In genomic region chr12:131854861-131855476, GRCh38 we compare ENCODE assay signal across 18 cellular contexts. TPM values are rescaled to one million over a fixed set of nuclear protein-coding genes. Genes with fewer than 3 reads are reported as not detected.
A peak's percentile ranks its signal among the peaks of the same experiment; 100 is the strongest.
DNase-seq lines count a peak whose midpoint lies in the region; ATAC-seq and TF ChIP-seq lines count a peak whose summit lies in the region.
"Had no signal": no experiment of that assay in that cellular context is flagged by ENCODE, and none has a peak within 500 bp of the region (broad histone marks: within the 10 kb centered on the region; RNA-seq: fewer than 3 reads in every experiment).

No MANE protein-coding gene starts in this region.

- no peak overlapping the region for H3K4me3 Mint-ChIP-seq in WTC11
- H3K4me3 Mint-ChIP-seq: CD4-positive, alpha-beta T cell had no signal

- CTCF ChIA-PET in HCT116 (lab: Charles Lee) = no interaction called here
- CTCF ChIA-PET in WTC11 (lab: Charles Lee) = no interaction called here

- H3K4me1 ChIP-seq in BLaER1 = peaks cover 66% of the 10 kb centered on the region
- no peaks in the 10 kb centered on the region; a peak in 1 of 4 replicates for H3K4me1 ChIP-seq in HCT116 (ENCODE audit: control insufficient read depth in 1 of 2, insufficient read depth in 2 of 2, low read length in 2 of 2)
- peaks cover 6% of the 10 kb centered on the region for H3K4me1 ChIP-seq in osteoblast (ENCODE audit: insufficient read depth, low read length)
- H3K4me1 ChIP-seq in adrenal gland (replicated peaks in 1 of 2) = peaks cover 0 to 7% of the 10 kb centered on the region in 2 donors

- TF ChIP-seq POLR2A in HCT116 (IDR thresholded peaks at IDR 0.05; ENCODE audit: borderline replicate concordance, extremely low read depth, insufficient read depth, insufficient read length) = no peak
- no peak for TF ChIP-seq POLR2A in adrenal gland (IDR thresholded peaks at IDR 0.05)

- RAD21 ChIA-PET in HCT116 (lab: Charles Lee; ENCODE audit: low non-redundant PET in 1 of 2, low total read pairs in 2 of 2, uncharacterized antibody in 2 of 2, unreplicated experiment in 2 of 2) = no interaction called here

- H3K4me3 ChIP-seq in BLaER1 (no peak overlapping the region), HCT116 (replicated peaks in 1 of 2; ENCODE audit: low read depth in 1 of 2, low read length in 2 of 2) (no peak overlapping the region), osteoblast (ENCODE audit: insufficient read depth, low read length) (no peak overlapping the region), adrenal gland (no peak overlapping the region)
- H3K4me3 ChIP-seq: GM12878 had no signal

- TF ChIP-seq CTCF in HCT116 (IDR thresholded peaks at IDR 0.05 in 2 of 3, conservative IDR thresholded peaks at IDR 0.05 in 1 of 3; ENCODE audit: borderline replicate concordance in 1 of 3, insufficient read depth in 1 of 3, low read depth in 2 of 3, low read length in 2 of 3) (no peak), WTC11 (IDR thresholded peaks at IDR 0.05) (no peak), osteoblast (IDR thresholded peaks at IDR 0.05; ENCODE audit: extremely low read depth, low read depth, low read length) (no peak), adrenal gland (IDR thresholded peaks at IDR 0.05) (no peak)

- POLR2A ChIA-PET in HCT116 (lab: Charles Lee) (no interaction called here), WTC11 (lab: Charles Lee) (no interaction called here)

- no peaks in the 10 kb centered on the region for H3K36me3 Mint-ChIP-seq in WTC11

- DNase-seq in HCT116 (ENCODE audit: low read depth, low spot score) (no peak), WTC11 (ENCODE audit: low spot score) (no peak), osteoblast (ENCODE audit: insufficient read length, low spot score, missing footprints) (peak; percentile 81), adrenal gland (no peak), CD1c-positive myeloid dendritic cell (ENCODE audit: extremely low spot score) (no peak), NCI-H1105 (lab: John Stamatoyannopoulos, UW) (no peak)
- DNase-seq: CD4-positive, alpha-beta T cell; EL; HCEC 1CT; IMR-90; Karpas-422; NCI-H1105 treated with DMSO at 0.1 percent for 48 hours; NCI-H1694; T-helper 2 cell had no signal

- peaks cover 13% of the 10 kb centered on the region for H3K27me3 Mint-ChIP-seq in WTC11 (ENCODE audit: low read depth)

- H3K36me3 ChIP-seq in BLaER1 (0 out of 2 replicates have a peak, but pooled peaks cover 4% of the 10 kb centered on the region), HCT116 (ENCODE audit: control insufficient read depth in 1 of 2, insufficient read depth in 2 of 2, low read length in 2 of 2) (no peaks in the 10 kb centered on the region), osteoblast (ENCODE audit: insufficient read depth, low read length) (no peaks in the 10 kb centered on the region), adrenal gland (replicated peaks in 1 of 2) (no peaks in the 10 kb centered on the region)

- no peak overlapping the region for H3K27ac Mint-ChIP-seq in WTC11
- H3K27ac Mint-ChIP-seq: CD4-positive, alpha-beta T cell had no signal

- BruUV-seq in HCT116 (replicated peaks; lab: Mats Ljungman, UMichigan) = TSS peak; percentile 27

- TF ChIP-seq RAD21 in HCT116 (IDR thresholded peaks at IDR 0.05; ENCODE audit: low read depth) = no peak

- H3K9me3 ChIP-seq in BLaER1 = no peaks in the 10 kb centered on the region
- no peaks in the 10 kb centered on the region for H3K9me3 ChIP-seq in HCT116 (ENCODE audit: control insufficient read depth in 1 of 2, insufficient read depth in 1 of 2, low read depth in 1 of 2, low read length in 2 of 2)
- no peaks in the 10 kb centered on the region for H3K9me3 ChIP-seq in osteoblast (ENCODE audit: low read depth, low read length)
- no peaks in the 10 kb centered on the region for H3K9me3 ChIP-seq in adrenal gland (replicated peaks in 1 of 3)
- H3K9me3 ChIP-seq: Caco-2 had no signal

- intact Hi-C loops in HCT116 (cut with micrococcal nuclease) (no loop called here), adrenal gland (cut with DNase I) (loop anchor here in 1 of 2 donors (5.0 to 10.0 kb wide), 2 partner anchors 90 to 147 kb away; partner anchors contain the start of gene EP400)

- no peaks in the 10 kb centered on the region for H3K9me2 ChIP-seq in HCT116 (ENCODE audit: insufficient read depth)

- no peaks in the 10 kb centered on the region for H3K79me2 ChIP-seq in HCT116 (ENCODE audit: insufficient read depth, low read length)
- no peaks in the 10 kb centered on the region for H3K79me2 ChIP-seq in osteoblast (ENCODE audit: insufficient read depth, low read length)

- H3K9me3 Mint-ChIP-seq in WTC11 = no peaks in the 10 kb centered on the region
- H3K9me3 Mint-ChIP-seq: CD4-positive, alpha-beta T cell had no signal

- no peak overlapping the region for H3K9ac ChIP-seq in BLaER1
- no peak overlapping the region for H3K9ac ChIP-seq in HCT116 (ENCODE audit: low read length)

- H4K20me1 ChIP-seq in BLaER1 = peaks cover 13% of the 10 kb centered on the region
- no peaks in the 10 kb centered on the region for H4K20me1 ChIP-seq in HCT116 (ENCODE audit: insufficient read depth)
- H4K20me1 ChIP-seq in osteoblast (ENCODE audit: insufficient read depth, low read length) = no peaks in the 10 kb centered on the region

- H2AFZ ChIP-seq in HCT116 (ENCODE audit: low read depth, low read length, poor library complexity, severe bottlenecking) = no peak overlapping the region
- H2AFZ ChIP-seq in osteoblast (ENCODE audit: low read length) = no peak overlapping the region

- H3K4me2 ChIP-seq in BLaER1 (peak overlapping the region; percentile 93; the same call in 1 of the 2 replicates), HCT116 (ENCODE audit: low read length) (no peak overlapping the region), osteoblast (ENCODE audit: insufficient read depth, low read length) (no peak overlapping the region)

- 71 to 86% (median 81%) methylated on average over 9 to 16 of the region's 16 CpGs for WGBS in adrenal gland, 4 donors

- H3K27ac ChIP-seq in BLaER1 (no peak overlapping the region), HCT116 (ENCODE audit: low read depth, low read length) (no peak overlapping the region), osteoblast (ENCODE audit: low read depth, low read length) (no peak overlapping the region), adrenal gland (no peak overlapping the region)

- H3K4me1 Mint-ChIP-seq in WTC11 = peaks cover 14% of the 10 kb centered on the region

- ATAC-seq in HCT116 = no peak
- ATAC-seq in WTC11 = no peak
- ATAC-seq: GM12878 had no signal

- H3K27me3 ChIP-seq in BLaER1 (0 out of 2 replicates have a peak, but pooled peaks cover 3% of the 10 kb centered on the region), HCT116 (ENCODE audit: insufficient read depth, low read length) (no peaks in the 10 kb centered on the region), osteoblast (ENCODE audit: insufficient read depth, low read length) (peaks cover 8% of the 10 kb centered on the region), adrenal gland (no peaks in the 10 kb centered on the region)

TF ChIP-seq in HCT116, 20 proteins besides CTCF, POLR2A, EP300 and RAD21:
- TF ChIP-seq ATF3 (IDR thresholded peaks at IDR 0.05) (no peak), ZFX (IDR thresholded peaks at IDR 0.05) (no peak)

TF ChIP-seq in WTC11, 78 proteins besides CTCF, POLR2A, EP300 and RAD21:
- TF ChIP-seq USF1 (CRISPR knock-in tag; IDR thresholded peaks at IDR 0.05) = no peak
- TF ChIP-seq ZNF263 (CRISPR knock-in tag; IDR thresholded peaks at IDR 0.05; ENCODE audit: low read depth) = no peak
- no peak for TF ChIP-seq PRRX2 (CRISPR knock-in tag; IDR thresholded peaks at IDR 0.05)
- peak; percentile 94 for TF ChIP-seq ZNF121 (CRISPR knock-in tag; IDR thresholded peaks at IDR 0.05)
- no peak for TF ChIP-seq KAT7 (CRISPR knock-in tag; IDR thresholded peaks at IDR 0.05; ENCODE audit: borderline replicate concordance)
- TF ChIP-seq ZNF317 (CRISPR knock-in tag; IDR thresholded peaks at IDR 0.05; ENCODE audit: borderline replicate concordance, low read depth) = no peak
- no peak for TF ChIP-seq TEAD4 (CRISPR knock-in tag; IDR thresholded peaks at IDR 0.05)
- no peak for TF ChIP-seq SMAD4 (CRISPR knock-in tag; IDR thresholded peaks at IDR 0.05)

RNA-seq across cellular contexts. Expression of gene MMP17, which starts 26.8 kb away (rescaled TPM):
- 14.3 TPM for total RNA-seq in HCT116 (2021; ENCODE audit: unreplicated experiment)
- polyA plus RNA-seq in HCT116 (2012) = 14.5 and 16.0 TPM in 2 replicates
- total RNA-seq in WTC11 (2021) = 58.8 to 67.1 TPM (median 62.1 TPM) in 3 replicates
- 10.5 and 11.2 TPM in 2 replicates for total RNA-seq in osteoblast
- 1 to 10 TPM in 4 of 8 donors, under 1 TPM in 3, not detected in 1; 0.32 to 3.9 (median 1.1) TPM for total RNA-seq in adrenal gland
- 10 to 100 TPM in 1 of 3 donors, 1 to 10 TPM in 1, under 1 TPM in 1; 0.46 to 16.5 (median 5.7) TPM for polyA plus RNA-seq in adrenal gland
- total RNA-seq: HT-29 had no signal

RNA-seq across cellular contexts. Expression of gene ULK1, which starts 39.5 kb away (rescaled TPM):
- 34.2 TPM for total RNA-seq in HCT116 (2021; ENCODE audit: unreplicated experiment)
- polyA plus RNA-seq in HCT116 (2012) = 17.4 and 24.4 TPM in 2 replicates
- 55.5 to 67.8 TPM (median 62.5 TPM) in 3 replicates for total RNA-seq in WTC11 (2021)
- total RNA-seq in osteoblast = 13.3 and 14.1 TPM in 2 replicates
- total RNA-seq in adrenal gland = 10 to 100 TPM; 26.6 to 82.1 (median 29.9) TPM
- polyA plus RNA-seq in adrenal gland = 100 to 1,000 TPM in 1 of 3 donors, 10 to 100 TPM in 1, 1 to 10 TPM in 1; 2.9 to 123 (median 54.0) TPM
